In genomic region chr3:184546252-184546651, GRCh38 we compare ENCODE assay signal across 1 cellular context.
TF ChIP-seq lines count a peak whose summit lies in the region.

No MANE protein-coding gene starts in this region.

TF ChIP-seq in HepG2, 621 proteins besides CTCF, POLR2A, EP300 and RAD21 (continued from another document):
- TF ChIP-seq RBM22 (optimal IDR thresholded peaks at IDR 0.05; ENCODE audit: low read length) (no peak), ZBTB26 (CRISPR knock-in tag; IDR thresholded peaks at IDR 0.05; ENCODE audit: borderline replicate concordance) (no peak), FOXO4 (CRISPR knock-in tag; conservative IDR thresholded peaks at IDR 0.05) (no peak), TOE1 (CRISPR knock-in tag; IDR thresholded peaks at IDR 0.05) (no peak), ZNF839 (CRISPR knock-in tag; IDR thresholded peaks at IDR 0.05; ENCODE audit: borderline replicate concordance) (no peak), RBM39 (IDR thresholded peaks at IDR 0.05; ENCODE audit: low read depth, low read length, poor library complexity, severe bottlenecking) (no peak)
- TF ChIP-seq, protein P1, sequence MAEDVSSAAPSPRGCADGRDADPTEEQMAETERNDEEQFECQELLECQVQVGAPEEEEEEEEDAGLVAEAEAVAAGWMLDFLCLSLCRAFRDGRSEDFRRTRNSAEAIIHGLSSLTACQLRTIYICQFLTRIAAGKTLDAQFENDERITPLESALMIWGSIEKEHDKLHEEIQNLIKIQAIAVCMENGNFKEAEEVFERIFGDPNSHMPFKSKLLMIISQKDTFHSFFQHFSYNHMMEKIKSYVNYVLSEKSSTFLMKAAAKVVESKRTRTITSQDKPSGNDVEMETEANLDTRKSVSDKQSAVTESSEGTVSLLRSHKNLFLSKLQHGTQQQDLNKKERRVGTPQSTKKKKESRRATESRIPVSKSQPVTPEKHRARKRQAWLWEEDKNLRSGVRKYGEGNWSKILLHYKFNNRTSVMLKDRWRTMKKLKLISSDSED (CRISPR knock-in tag; IDR thresholded peaks at IDR 0.05), result no peak
